In the genomic region with DNA sequence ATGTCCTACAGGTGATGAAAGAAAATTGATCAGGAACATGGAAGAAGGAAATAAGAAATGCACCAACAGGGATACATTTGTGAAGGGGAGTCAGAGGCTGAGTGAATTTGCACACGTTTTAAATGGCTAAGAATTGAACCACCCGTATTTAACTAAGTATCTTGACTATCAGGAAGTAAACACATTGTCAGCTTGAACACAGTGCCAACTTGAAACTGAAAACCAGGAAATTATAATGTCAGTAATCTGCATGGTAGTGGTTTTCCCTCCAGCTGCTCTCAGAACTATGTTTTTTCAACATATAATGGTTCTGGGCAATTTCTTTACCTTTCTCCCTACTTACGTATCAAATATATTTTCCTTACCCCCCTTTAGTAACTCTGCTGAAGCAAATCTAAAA, we compare ENCODE assay signal across 29 cellular contexts.
"Had no signal": no experiment of that assay in that cellular context is flagged by ENCODE, and none has a peak within 500 bp of the region (broad histone marks: within the 10 kb centered on the region; RNA-seq: fewer than 3 reads in every experiment).

No MANE protein-coding gene starts in this region.

- H3K4me1 Mint-ChIP-seq: activated CD4-positive, alpha-beta T cell treated with anti-CD3 and anti-CD28 coated beads, Interleukin-2, amount 10 ng/mL, durations not matched to agents 24 days and 14 days; activated naive CD8-positive, alpha-beta T cell treated with anti-CD3 and anti-CD28 coated beads for 36 hours; activated T-helper 17 cell treated with anti-CD3 and anti-CD28 coated beads, Interleukin-2, amount 50 U/mL, for 72 hours had no signal

- ATAC-seq: activated CD8-positive, alpha-beta T cell treated with anti-CD3 and anti-CD28 coated beads for 36 hours; activated T-cell treated with anti-CD3 and anti-CD28 coated beads, Interleukin-2, amount 50 U/mL, for 72 hours; activated T-helper 17 cell treated with anti-CD3 and anti-CD28 coated beads, Interleukin-2, amount 50 U/mL, for 72 hours; Panc1 had no signal

- H3K27ac Mint-ChIP-seq: activated CD4-positive, alpha-beta T cell treated with anti-CD3 and anti-CD28 coated beads, Interleukin-2, amount 10 ng/mL, durations not matched to agents 24 days and 14 days; activated CD8-positive, alpha-beta T cell treated with anti-CD3 and anti-CD28 coated beads for 36 hours; activated naive CD8-positive, alpha-beta T cell treated with anti-CD3 and anti-CD28 coated beads for 36 hours; activated T-cell treated with anti-CD3 and anti-CD28 coated beads, Interleukin-2, amount 50 U/mL, for 72 hours; activated T-helper 17 cell treated with anti-CD3 and anti-CD28 coated beads, Interleukin-2, amount 50 U/mL, for 72 hours; T-helper 1 cell treated with Interleukin-12 subunit alpha and Interleukin-12 subunit beta and Interleukin-4 antibody, amounts not matched to agents 30 μg/mL and 1 μg/mL, for 36 hours; T-helper 2 cell treated with Interferon-gamma antibody and Interleukin-4, amounts not matched to agents 5 μg/mL and 100 μg/mL, for 36 hours had no signal

- H3K27ac ChIP-seq: brain microvascular endothelial cell, SJSA1 had no signal

- H3K4me3 ChIP-seq: MG63, SJSA1 had no signal

- H3K4me3 Mint-ChIP-seq: activated CD4-positive, alpha-beta T cell treated with anti-CD3 and anti-CD28 coated beads, Interleukin-2, amount 10 ng/mL, durations not matched to agents 24 days and 14 days; activated CD8-positive, alpha-beta T cell treated with anti-CD3 and anti-CD28 coated beads for 36 hours; activated naive CD8-positive, alpha-beta T cell treated with anti-CD3 and anti-CD28 coated beads for 36 hours; activated T-cell treated with anti-CD3 and anti-CD28 coated beads, Interleukin-2, amount 50 U/mL, for 72 hours; activated T-helper 17 cell treated with anti-CD3 and anti-CD28 coated beads, Interleukin-2, amount 50 U/mL, for 72 hours; T-helper 1 cell treated with Interleukin-12 subunit alpha and Interleukin-12 subunit beta and Interleukin-4 antibody, amounts not matched to agents 30 μg/mL and 1 μg/mL, for 36 hours; T-helper 2 cell treated with Interferon-gamma antibody and Interleukin-4, amounts not matched to agents 5 μg/mL and 100 μg/mL, for 36 hours had no signal

- DNase-seq: activated CD4-positive, alpha-beta T cell treated with anti-CD3 and anti-CD28 coated beads, Interleukin-2, amount 10 ng/mL, durations not matched to agents 24 days and 14 days; activated CD4-positive, alpha-beta T cell treated with anti-CD3 and anti-CD28 coated beads, Interleukin-2, amount 50 U/mL, for 4 hours; activated CD8-positive, alpha-beta T cell treated with anti-CD3 and anti-CD28 coated beads for 36 hours; activated effector memory CD4-positive, alpha-beta T cell treated with anti-CD3 and anti-CD28 coated beads, Interleukin-2, amount 50 U/mL, for 16 hours; activated naive CD4-positive, alpha-beta T cell; activated naive CD4-positive, alpha-beta T cell treated with anti-CD3 and anti-CD28 coated beads, Interleukin-2, amount 50 U/mL, for 16 hours; activated naive CD8-positive, alpha-beta T cell treated with anti-CD3 and anti-CD28 coated beads for 36 hours; activated T-cell treated with anti-CD3 and anti-CD28 coated beads, Interleukin-2, amount 50 U/mL, for 1 hour; activated T-cell treated with anti-CD3 and anti-CD28 coated beads, Interleukin-2, amount 50 U/mL, for 72 hours; amniotic stem cell; aorta; brain microvascular endothelial cell; central memory CD4-positive, alpha-beta T cell; Kasumi-1; KBM-7; MG63; MV-4-11; NCI-H1092; NCI-H1417; NCI-H187 treated with DMSO at 0.1 percent for 48 hours; NCI-H345; NCI-H524 treated with DMSO at 0.1 percent for 48 hours; SHP77 treated with DMSO at 0.1 percent for 48 hours; SK-N-SH had no signal

- H3K9me3 Mint-ChIP-seq: activated CD4-positive, alpha-beta T cell treated with anti-CD3 and anti-CD28 coated beads, Interleukin-2, amount 10 ng/mL, durations not matched to agents 24 days and 14 days; T-helper 1 cell treated with Interleukin-12 subunit alpha and Interleukin-12 subunit beta and Interleukin-4 antibody, amounts not matched to agents 30 μg/mL and 1 μg/mL, for 36 hours had no signal

- H3K36me3 Mint-ChIP-seq: activated naive CD8-positive, alpha-beta T cell treated with anti-CD3 and anti-CD28 coated beads for 36 hours had no signal

- H3K27me3 Mint-ChIP-seq: activated CD4-positive, alpha-beta T cell treated with anti-CD3 and anti-CD28 coated beads, Interleukin-2, amount 10 ng/mL, durations not matched to agents 24 days and 14 days; activated CD8-positive, alpha-beta T cell treated with anti-CD3 and anti-CD28 coated beads for 36 hours; activated naive CD8-positive, alpha-beta T cell treated with anti-CD3 and anti-CD28 coated beads for 36 hours; activated T-helper 17 cell treated with anti-CD3 and anti-CD28 coated beads, Interleukin-2, amount 50 U/mL, for 72 hours had no signal
